ENCODE assay signal across 1 cellular context in the genomic region with DNA sequence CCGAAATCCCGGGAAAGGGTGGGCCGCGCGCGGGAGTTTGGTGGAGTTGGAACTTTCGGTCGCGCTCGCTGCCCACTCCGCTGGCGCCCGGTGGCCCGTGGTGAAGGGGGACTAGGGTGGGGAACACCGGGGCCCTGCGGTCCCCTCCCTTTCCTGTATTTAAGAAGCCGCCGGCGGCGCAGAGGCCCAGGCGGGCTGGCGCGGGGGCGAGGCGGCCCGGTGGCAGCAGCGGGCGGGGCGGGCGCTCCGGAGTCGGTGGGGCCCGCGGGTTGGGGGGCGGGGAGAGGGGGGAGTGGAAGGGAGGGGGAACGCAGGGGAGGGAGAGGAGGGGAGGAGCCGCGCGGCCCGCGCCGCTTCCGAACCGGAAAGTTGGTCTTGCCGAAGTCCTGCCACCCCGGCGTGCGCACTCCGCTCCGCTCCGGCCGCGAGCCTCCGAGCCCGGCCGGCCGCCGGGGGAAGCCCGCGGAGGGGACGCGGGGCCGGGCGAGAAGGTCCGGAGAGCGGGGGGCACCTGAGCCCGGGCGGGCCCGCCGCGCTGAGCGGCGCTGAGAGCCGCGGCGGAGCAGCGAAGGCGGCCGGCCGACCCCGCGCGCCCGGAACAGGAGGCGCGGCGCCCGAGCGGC.
TF ChIP-seq lines count a peak whose summit lies in the region.

No MANE protein-coding gene starts in this region.

TF ChIP-seq in SK-N-SH treated with all-trans-retinoic acid at 6 μM for 48 hours, 23 proteins besides CTCF, POLR2A, EP300 and RAD21 (continued from another document):
- TF ChIP-seq, protein P1, sequence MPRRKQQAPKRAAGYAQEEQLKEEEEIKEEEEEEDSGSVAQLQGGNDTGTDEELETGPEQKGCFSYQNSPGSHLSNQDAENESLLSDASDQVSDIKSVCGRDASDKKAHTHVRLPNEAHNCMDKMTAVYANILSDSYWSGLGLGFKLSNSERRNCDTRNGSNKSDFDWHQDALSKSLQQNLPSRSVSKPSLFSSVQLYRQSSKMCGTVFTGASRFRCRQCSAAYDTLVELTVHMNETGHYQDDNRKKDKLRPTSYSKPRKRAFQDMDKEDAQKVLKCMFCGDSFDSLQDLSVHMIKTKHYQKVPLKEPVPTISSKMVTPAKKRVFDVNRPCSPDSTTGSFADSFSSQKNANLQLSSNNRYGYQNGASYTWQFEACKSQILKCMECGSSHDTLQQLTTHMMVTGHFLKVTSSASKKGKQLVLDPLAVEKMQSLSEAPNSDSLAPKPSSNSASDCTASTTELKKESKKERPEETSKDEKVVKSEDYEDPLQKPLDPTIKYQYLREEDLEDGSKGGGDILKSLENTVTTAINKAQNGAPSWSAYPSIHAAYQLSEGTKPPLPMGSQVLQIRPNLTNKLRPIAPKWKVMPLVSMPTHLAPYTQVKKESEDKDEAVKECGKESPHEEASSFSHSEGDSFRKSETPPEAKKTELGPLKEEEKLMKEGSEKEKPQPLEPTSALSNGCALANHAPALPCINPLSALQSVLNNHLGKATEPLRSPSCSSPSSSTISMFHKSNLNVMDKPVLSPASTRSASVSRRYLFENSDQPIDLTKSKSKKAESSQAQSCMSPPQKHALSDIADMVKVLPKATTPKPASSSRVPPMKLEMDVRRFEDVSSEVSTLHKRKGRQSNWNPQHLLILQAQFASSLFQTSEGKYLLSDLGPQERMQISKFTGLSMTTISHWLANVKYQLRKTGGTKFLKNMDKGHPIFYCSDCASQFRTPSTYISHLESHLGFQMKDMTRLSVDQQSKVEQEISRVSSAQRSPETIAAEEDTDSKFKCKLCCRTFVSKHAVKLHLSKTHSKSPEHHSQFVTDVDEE (CRISPR knock-in tag; IDR thresholded peaks at IDR 0.05): no peak
